Comparison of ENCODE assay signal across 8 cellular contexts in the genomic region with DNA sequence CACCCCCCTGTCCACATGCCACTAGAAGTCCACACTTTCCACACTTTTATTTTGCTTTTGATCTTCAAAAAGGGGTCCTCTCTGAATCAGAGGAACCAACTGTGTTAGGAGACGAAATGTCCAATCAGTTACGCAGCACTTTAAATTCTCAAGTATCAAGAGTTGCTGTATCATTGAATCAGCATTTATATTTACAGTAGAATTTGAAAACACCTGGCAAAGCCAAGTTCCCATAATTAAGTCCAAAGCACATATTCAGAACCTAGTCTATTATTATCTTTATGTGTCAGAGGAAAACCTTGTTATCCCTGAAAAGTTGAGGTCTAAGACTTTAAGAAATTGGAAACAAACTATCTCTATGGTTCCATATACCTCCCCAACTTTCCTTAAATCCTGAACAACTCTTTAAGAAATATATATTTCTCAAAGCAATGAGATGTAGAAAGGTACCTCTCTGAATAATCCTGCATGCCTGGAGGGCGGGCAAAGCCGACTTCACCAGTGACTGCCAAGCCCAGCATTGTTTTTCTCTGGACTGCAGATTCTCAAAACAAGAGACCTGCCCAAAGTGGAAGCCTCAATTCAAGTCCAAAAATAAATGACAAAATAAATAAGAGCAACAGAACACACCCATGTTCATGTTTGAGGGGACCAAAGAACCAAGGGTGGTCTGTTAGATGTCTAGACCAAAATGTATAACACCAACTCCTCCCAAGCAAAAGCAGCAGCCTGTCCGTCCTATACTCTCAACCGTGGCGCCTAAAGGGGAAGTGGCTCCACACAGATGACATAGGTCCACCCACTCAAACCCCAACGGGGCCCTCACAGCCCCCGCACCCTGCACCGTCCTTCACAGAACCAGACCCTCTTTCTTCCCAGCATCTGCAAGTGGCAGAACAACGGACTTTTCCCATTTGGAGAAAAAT.
A peak's percentile ranks its signal among the peaks of the same experiment; 100 is the strongest.
DNase-seq lines count a peak whose midpoint lies in the region; ATAC-seq and TF ChIP-seq lines count a peak whose summit lies in the region.

No MANE protein-coding gene starts in this region.

- H3K4me1 Mint-ChIP-seq in effector memory CD8-positive, alpha-beta T cell (ENCODE audit: low read depth in 2 of 2): peaks cover 58 to 61% of the 10 kb centered on the region in 2 donors

- H3K4me1 ChIP-seq in OCI-LY7 (ENCODE audit: insufficient read depth, low read length, poor library complexity, severe bottlenecking) (peaks cover 65% of the 10 kb centered on the region), parathyroid adenoma (no peaks in the 10 kb centered on the region)

- CTCF ChIA-PET in OCI-LY7 (lab: Charles Lee; ENCODE audit: unreplicated experiment): no interaction called here

- H2AFZ ChIP-seq in OCI-LY7 (ENCODE audit: low read length) (no peak overlapping the region; the same call in 1 of the 2 replicates), parathyroid adenoma (no peak overlapping the region)

- no TSS peak for BruUV-seq in OCI-LY7 (replicated peaks; lab: Mats Ljungman, UMichigan)

- H3K4me2 ChIP-seq in OCI-LY7 (ENCODE audit: low read length) (peak overlapping the region; percentile 66), parathyroid adenoma (ENCODE audit: low read length) (no peak overlapping the region)

- DNase-seq in OCI-LY7 (ENCODE audit: low spot score): peak; percentile 73
- DNase-seq in effector memory CD8-positive, alpha-beta T cell: no peak
- no peak for DNase-seq in NCI-H2196 treated with DMSO at 0.1 percent for 48 hours (lab: John Stamatoyannopoulos, UW; ENCODE audit: unreplicated experiment)

- H3K79me2 ChIP-seq in OCI-LY7 (ENCODE audit: insufficient read depth, low read depth, low read length) (peaks cover 18% of the 10 kb centered on the region), parathyroid adenoma (peaks cover 10% of the 10 kb centered on the region)

- H3K9ac ChIP-seq in parathyroid adenoma: no peak overlapping the region

- peak; percentile 44 for ATAC-seq in GM19372 (IDR thresholded peaks at IDR 0.05; ENCODE audit: low read depth, unreplicated experiment)
- peak; percentile 58 for ATAC-seq in effector memory CD8-positive, alpha-beta T cell (replicated peaks)
- ATAC-seq in GM19328 (IDR thresholded peaks at IDR 0.05; ENCODE audit: unreplicated experiment): no peak
- ATAC-seq in GM18498 (IDR thresholded peaks at IDR 0.05; ENCODE audit: unreplicated experiment): no peak

- H3K36me3 Mint-ChIP-seq in effector memory CD8-positive, alpha-beta T cell (ENCODE audit: insufficient read depth): peaks cover 7% of the 10 kb centered on the region

- intact Hi-C loops in OCI-LY7 (cut with micrococcal nuclease; ENCODE audit: unreplicated experiment): no loop called here

- TF ChIP-seq CTCF in C4-2B (conservative IDR thresholded peaks at IDR 0.05) (no peak), OCI-LY7 (conservative IDR thresholded peaks at IDR 0.05; ENCODE audit: low read length) (no peak), parathyroid adenoma (IDR thresholded peaks at IDR 0.05) (no peak)

- H3K27me3 ChIP-seq in parathyroid adenoma (ENCODE audit: control insufficient read depth, insufficient read depth, low read length): no peaks in the 10 kb centered on the region

- H3K36me3 ChIP-seq in OCI-LY7 (ENCODE audit: insufficient read depth, low read length) (no peaks in the 10 kb centered on the region), parathyroid adenoma (ENCODE audit: control insufficient read depth, insufficient read depth, low read length) (no peaks in the 10 kb centered on the region)

- no peaks in the 10 kb centered on the region for H3K9me3 ChIP-seq in OCI-LY7 (ENCODE audit: low read length)
- no peaks in the 10 kb centered on the region for H3K9me3 ChIP-seq in parathyroid adenoma (ENCODE audit: control insufficient read depth, low read length)

- peak overlapping the region in 1 of 2 donors; percentile 28 for H3K4me3 Mint-ChIP-seq in effector memory CD8-positive, alpha-beta T cell

- POLR2A ChIA-PET in OCI-LY7 (lab: Charles Lee): no interaction called here

- no peaks in the 10 kb centered on the region for H3K27me3 Mint-ChIP-seq in effector memory CD8-positive, alpha-beta T cell

- H3K27ac ChIP-seq in C4-2B (peak overlapping the region; percentile 32), OCI-LY7 (ENCODE audit: low read depth, low read length, poor library complexity, severe bottlenecking) (peak overlapping the region; percentile 9), parathyroid adenoma (peak overlapping the region; percentile 84)

- H3K4me3 ChIP-seq in OCI-LY7 (ENCODE audit: low read depth, low read length, poor library complexity, severe bottlenecking) (peak overlapping the region; percentile 30), parathyroid adenoma (ENCODE audit: low read depth, low read length) (no peak overlapping the region)

- H4K20me1 ChIP-seq in OCI-LY7 (ENCODE audit: insufficient read depth, low read length): peaks cover 8% of the 10 kb centered on the region; the same call in 1 of the 2 replicates

- H3K9me3 Mint-ChIP-seq in effector memory CD8-positive, alpha-beta T cell: no peaks in the 10 kb centered on the region

- peak overlapping the region; percentile 45 to 71 for H3K27ac Mint-ChIP-seq in effector memory CD8-positive, alpha-beta T cell

- H3K9me2 ChIP-seq in OCI-LY7 (ENCODE audit: insufficient read depth, low read length): no peaks in the 10 kb centered on the region

Comparison
In these comparisons a context has a peak if more than half of its experiments do, and no peak if none do; other contexts are left out.
1. H3K27ac ChIP-seq: peak in every context shown above with its lines; median percentile 84 in parathyroid adenoma; 32 in C4-2B; 9 in OCI-LY7.
2. ATAC-seq: peak in GM19372 (single experiment) and effector memory CD8-positive, alpha-beta T cell (single experiment); none in GM19328 (single experiment) and GM18498 (single experiment).